In the genomic region with DNA sequence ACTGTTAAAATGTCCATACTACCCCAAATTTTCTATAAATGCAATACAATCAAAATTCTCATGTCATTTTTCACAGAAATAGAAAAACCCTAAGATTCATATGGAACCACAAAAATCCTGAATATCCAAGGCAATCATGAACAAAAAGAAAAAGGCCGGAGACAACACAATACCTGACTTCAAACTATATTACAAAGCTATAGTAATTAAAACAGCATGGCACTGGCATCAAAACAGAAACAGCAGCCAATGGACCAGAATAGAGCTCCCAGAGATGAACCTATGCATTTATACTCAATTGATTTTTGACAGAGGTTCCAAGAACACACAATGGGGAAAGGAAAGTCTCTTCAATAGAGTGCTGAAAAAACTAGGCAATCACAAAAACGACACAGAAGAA, we compare ENCODE assay signal across 28 cellular contexts.
"Had no signal": no experiment of that assay in that cellular context is flagged by ENCODE, and none has a peak within 500 bp of the region (broad histone marks: within the 10 kb centered on the region; RNA-seq: fewer than 3 reads in every experiment).

No MANE protein-coding gene starts in this region.

- H3K27me3 Mint-ChIP-seq: natural killer cell treated with Interleukin-12 subunit alpha and Interleukin-12 subunit beta and Interleukin-15 and Interleukin-18, amount 100 ng/mL, for 72 hours; stimulated activated memory B cell treated with anti-CD40 and anti-IgM and Interleukin-4, amounts not matched to agents 10 μg/mL and 1 μg/mL and 100 μg/mL, for 72 hours; stimulated activated naive CD8-positive, alpha-beta T cell treated with anti-CD3 and anti-CD28 coated beads, Interleukin-15, amount 100 ng/mL, for 72 hours; type B pancreatic cell had no signal

- H3K27ac ChIP-seq: neutrophil, pancreas, psoas muscle, right lobe of liver, sigmoid colon, suprapubic skin, testis, tibial artery, transverse colon, upper lobe of right lung, uterus had no signal

- H3K36me3 ChIP-seq: neutrophil, pancreas, right lobe of liver, sigmoid colon, suprapubic skin, tibial artery, transverse colon, upper lobe of right lung, uterus had no signal

- ATAC-seq: naive thymus-derived CD8-positive, alpha-beta T cell; natural killer cell treated with Interleukin-12 subunit alpha and Interleukin-12 subunit beta and Interleukin-15 and Interleukin-18, amount 100 ng/mL, for 72 hours; pancreas; psoas muscle; right cardiac atrium; right lobe of liver; stimulated activated memory B cell treated with anti-CD40 and anti-IgM and Interleukin-4, amounts not matched to agents 10 μg/mL and 1 μg/mL and 100 μg/mL, for 72 hours; stimulated activated naive CD8-positive, alpha-beta T cell treated with anti-CD3 and anti-CD28 coated beads, Interleukin-15, amount 100 ng/mL, for 72 hours; stimulated activated naive CD8-positive, alpha-beta T cell treated with anti-CD3 and anti-CD28 coated beads, Interleukin-15, Interleukin-2, amounts not matched to agents 100 U/mL and 50 U/mL, for 24 hours; upper lobe of right lung had no signal

- H3K27me3 ChIP-seq: neutrophil, pancreas, right lobe of liver, sigmoid colon, suprapubic skin, testis, tibial artery, transverse colon, upper lobe of right lung, uterus had no signal

- DNase-seq: naive thymus-derived CD8-positive, alpha-beta T cell; nephron progenitor cell; nucleus accumbens; pancreas; psoas muscle; right cardiac atrium; right lobe of liver; sigmoid colon; small intestine; stimulated activated CD4-positive, alpha-beta T cell treated with anti-CD3 and anti-CD28 coated beads, Interleukin-15, amount 100 ng/mL, for 24 hours; stimulated activated CD4-positive, alpha-beta T cell treated with anti-CD3 and anti-CD28 coated beads, Interleukin-4, amount 100 ng/mL, for 1 hour; stimulated activated CD4-positive, alpha-beta T cell treated with anti-CD3 and anti-CD28 coated beads, Interleukin-4, amount 100 ng/mL, for 4 hours; stimulated activated CD8-positive, alpha-beta memory T cell treated with anti-CD3 and anti-CD28 coated beads, Interleukin-4, amount 100 ng/mL, for 48 hours; stimulated activated naive CD4-positive, alpha-beta T cell; stimulated activated naive CD8-positive, alpha-beta T cell treated with anti-CD3 and anti-CD28 coated beads, Interleukin-15, amount 100 ng/mL, for 72 hours; stimulated activated naive CD8-positive, alpha-beta T cell treated with anti-CD3 and anti-CD28 coated beads, Interleukin-15, Interleukin-2, amounts not matched to agents 100 U/mL and 50 U/mL, for 24 hours; substantia nigra; testis; tibial artery; transverse colon; upper lobe of right lung; uterus had no signal

- H3K27ac Mint-ChIP-seq: naive thymus-derived CD8-positive, alpha-beta T cell; natural killer cell treated with Interleukin-12 subunit alpha and Interleukin-12 subunit beta and Interleukin-15 and Interleukin-18, amount 100 ng/mL, for 72 hours; nephron progenitor cell; stimulated activated memory B cell treated with anti-CD40 and anti-IgM and Interleukin-4, amounts not matched to agents 10 μg/mL and 1 μg/mL and 100 μg/mL, for 72 hours; stimulated activated naive CD8-positive, alpha-beta T cell treated with anti-CD3 and anti-CD28 coated beads, Interleukin-15, amount 100 ng/mL, for 72 hours; type B pancreatic cell had no signal

- H3K9me3 ChIP-seq: neutrophil, pancreas, testis, uterus had no signal

- H3K4me1 Mint-ChIP-seq: naive thymus-derived CD8-positive, alpha-beta T cell; neural crest cell; stimulated activated memory B cell treated with anti-CD40 and anti-IgM and Interleukin-4, amounts not matched to agents 10 μg/mL and 1 μg/mL and 100 μg/mL, for 72 hours; stimulated activated naive CD8-positive, alpha-beta T cell treated with anti-CD3 and anti-CD28 coated beads, Interleukin-15, amount 100 ng/mL, for 72 hours had no signal

- H3K36me3 Mint-ChIP-seq: stimulated activated memory B cell treated with anti-CD40 and anti-IgM and Interleukin-4, amounts not matched to agents 10 μg/mL and 1 μg/mL and 100 μg/mL, for 72 hours; type B pancreatic cell had no signal

- H3K4me3 Mint-ChIP-seq: naive thymus-derived CD8-positive, alpha-beta T cell; natural killer cell treated with Interleukin-12 subunit alpha and Interleukin-12 subunit beta and Interleukin-15 and Interleukin-18, amount 100 ng/mL, for 72 hours; nephron progenitor cell; neural crest cell; stimulated activated memory B cell treated with anti-CD40 and anti-IgM and Interleukin-4, amounts not matched to agents 10 μg/mL and 1 μg/mL and 100 μg/mL, for 72 hours; stimulated activated naive CD8-positive, alpha-beta T cell treated with anti-CD3 and anti-CD28 coated beads, Interleukin-15, amount 100 ng/mL, for 72 hours; type B pancreatic cell had no signal

- H3K4me3 ChIP-seq: pancreas, psoas muscle, right lobe of liver, sigmoid colon, suprapubic skin, testis, tibial artery, transverse colon, upper lobe of right lung, uterus had no signal

- FAIRE-seq: pancreas had no signal

- H3K4me1 ChIP-seq: pancreas, psoas muscle, right lobe of liver, sigmoid colon, suprapubic skin, testis, tibial artery, upper lobe of right lung, uterus had no signal
